Comparison of ENCODE assay signal across 8 cellular contexts in genomic region chr9:2159521-2160417, GRCh38.
A peak's percentile ranks its signal among the peaks of the same experiment; 100 is the strongest.
DNase-seq lines count a peak whose midpoint lies in the region; ATAC-seq and TF ChIP-seq lines count a peak whose summit lies in the region.

No MANE protein-coding gene starts in this region.

- H4K91ac ChIP-seq in mesenchymal stem cell (ENCODE audit: low read length) = no peak overlapping the region

- H3K27me3 Mint-ChIP-seq in CD4-positive, alpha-beta memory T cell = no peaks in the 10 kb centered on the region

- peak overlapping the region; percentile 35 to 85 for H3K4ac ChIP-seq in mesenchymal stem cell (ENCODE audit: low read depth in 1 of 2, low read length in 2 of 2)

- no peak overlapping the region for H2BK120ac ChIP-seq in mesenchymal stem cell (ENCODE audit: low read depth, low read length)

- peak overlapping the region in 1 of 2 experiments; percentile 2 for H3K18ac ChIP-seq in mesenchymal stem cell (ENCODE audit: low read depth in 1 of 2, low read length in 2 of 2)

- no peak for TF ChIP-seq CTCF in cardiac fibroblast (IDR thresholded peaks at IDR 0.05; ENCODE audit: low read depth, low read length)
- TF ChIP-seq CTCF in upper lobe of left lung (IDR thresholded peaks at IDR 0.05) = no peak

- peaks cover 3% of the 10 kb centered on the region for H3K36me3 ChIP-seq in CD4-positive, alpha-beta memory T cell (ENCODE audit: insufficient read depth, low read length)
- H3K36me3 ChIP-seq in mesenchymal stem cell (ENCODE audit: control insufficient read depth in 1 of 2, insufficient read depth in 2 of 2, low read depth in 1 of 2, low read length in 2 of 2) = peaks cover 2 to 29% of the 10 kb centered on the region in 2 experiments
- H3K36me3 ChIP-seq in upper lobe of left lung = peaks cover 0 to 18% (median 0%) of the 10 kb centered on the region in 4 donors

- peaks cover 50% of the 10 kb centered on the region for H3K4me1 ChIP-seq in CD4-positive, alpha-beta memory T cell (ENCODE audit: insufficient read depth, low read length)
- H3K4me1 ChIP-seq in mesenchymal stem cell (ENCODE audit: control insufficient read depth, insufficient read depth, low read depth, low read length) (peaks cover 3% of the 10 kb centered on the region), upper lobe of left lung (peaks cover 18 to 35% (median 28%) of the 10 kb centered on the region in 4 donors)

- TF ChIP-seq EP300 in upper lobe of left lung (IDR thresholded peaks at IDR 0.05) = no peak

- peaks cover 28 to 34% of the 10 kb centered on the region in 2 donors for H3K36me3 Mint-ChIP-seq in CD4-positive, alpha-beta memory T cell

- no peaks in the 10 kb centered on the region for H3K9me3 ChIP-seq in CD4-positive, alpha-beta memory T cell (ENCODE audit: control insufficient read depth in 1 of 2, low read length in 2 of 2)
- H3K9me3 ChIP-seq in mesenchymal stem cell (ENCODE audit: control insufficient read depth, low read length) (no peaks in the 10 kb centered on the region), upper lobe of left lung (no peaks in the 10 kb centered on the region)

- POLR2A ChIA-PET in CD4-positive, alpha-beta memory T cell (lab: Charles Lee; ENCODE audit: partially characterized antibody) = no interaction called here

- H3K27me3 ChIP-seq in CD4-positive, alpha-beta memory T cell (ENCODE audit: insufficient read depth, low read length) = no peaks in the 10 kb centered on the region
- H3K27me3 ChIP-seq in mesenchymal stem cell (ENCODE audit: control insufficient read depth in 1 of 2, insufficient read depth in 1 of 2, low read length in 2 of 2) (no peaks in the 10 kb centered on the region), upper lobe of left lung (no peaks in the 10 kb centered on the region)

- no peak overlapping the region for H2BK12ac ChIP-seq in mesenchymal stem cell (ENCODE audit: low read length in 2 of 2)

- H3K14ac ChIP-seq in mesenchymal stem cell (ENCODE audit: low read length in 2 of 2) = no peak overlapping the region

- no peak overlapping the region for H2BK15ac ChIP-seq in mesenchymal stem cell (ENCODE audit: low read depth, poor library complexity, severe bottlenecking)

- DNase-seq in CD4-positive, alpha-beta memory T cell = no peak
- DNase-seq in NCI-H2196 treated with DMSO at 0.1 percent for 48 hours (lab: John Stamatoyannopoulos, UW; ENCODE audit: unreplicated experiment) = peak; percentile 58
- peak; percentile 39 to 54 for DNase-seq in cardiac fibroblast (ENCODE audit: low read depth in 2 of 2)
- DNase-seq in mesenchymal stem cell = peak; percentile 36
- DNase-seq in upper lobe of left lung = no peak
- no peak for DNase-seq in activated effector memory CD4-positive, alpha-beta T cell treated with Interleukin-2 at 50 U/mL for 16 hours
- DNase-seq in HPDE6-E6E7 (ENCODE audit: extremely low spot score) = no peak
- DNase-seq in stimulated activated CD4-positive, alpha-beta T cell treated with anti-CD3 and anti-CD28 coated beads, Interleukin-4, amount 100 ng/mL, for 24 hours = no peak

- WGBS in mesenchymal stem cell = 49% methylated on average over 11 of the region's 13 CpGs
- WGBS in upper lobe of left lung, 2 donors = 18 to 19% methylated on average over 13 of the region's 13 CpGs

- no peak overlapping the region for H3K4me3 ChIP-seq in CD4-positive, alpha-beta memory T cell (ENCODE audit: low read length in 2 of 2)
- peak overlapping the region in 1 of 2 donors; percentile 50 for H3K4me3 ChIP-seq in cardiac fibroblast (replicated peaks in 1 of 2; ENCODE audit: low read depth in 2 of 2, low read length in 2 of 2)
- H3K4me3 ChIP-seq in mesenchymal stem cell (ENCODE audit: insufficient read depth in 1 of 2, low read depth in 1 of 2, low read length in 2 of 2) = peak overlapping the region in 1 of 2 experiments; percentile 81
- peak overlapping the region in 3 of 4 donors; percentile 20 to 49 (median 48) for H3K4me3 ChIP-seq in upper lobe of left lung

- TF ChIP-seq POLR2A in upper lobe of left lung (IDR thresholded peaks at IDR 0.05) = no peak

- no peaks in the 10 kb centered on the region for H3K9me3 Mint-ChIP-seq in CD4-positive, alpha-beta memory T cell

- H3K27ac ChIP-seq in CD4-positive, alpha-beta memory T cell (ENCODE audit: low read depth, low read length) = no peak overlapping the region
- H3K27ac ChIP-seq in mesenchymal stem cell (ENCODE audit: low read length, poor library complexity, severe bottlenecking) = peak overlapping the region; percentile 2
- peak overlapping the region; percentile 40 to 82 (median 69) for H3K27ac ChIP-seq in upper lobe of left lung

- H3K23ac ChIP-seq in mesenchymal stem cell (ENCODE audit: low read length in 2 of 2) = no peak overlapping the region

- H3K4me2 ChIP-seq in mesenchymal stem cell (ENCODE audit: low read length, poor library complexity, severe bottlenecking) = peak overlapping the region; percentile 17

- no peak overlapping the region for H2AK5ac ChIP-seq in mesenchymal stem cell (ENCODE audit: low read length, severe bottlenecking)

- peaks cover 10% of the 10 kb centered on the region for H3K79me1 ChIP-seq in mesenchymal stem cell (replicated peaks; ENCODE audit: low read length, poor library complexity, severe bottlenecking)

- H3K9ac ChIP-seq in mesenchymal stem cell (ENCODE audit: low read length) = peak overlapping the region; percentile 93

- intact Hi-C loops in CD4-positive, alpha-beta memory T cell (cut with micrococcal nuclease) = loop anchor here (2.0 kb wide), 1 partner anchor 145 kb away; the partner anchor contains the start of gene SMARCA2

- CTCF ChIA-PET in CD4-positive, alpha-beta memory T cell (lab: Charles Lee; ENCODE audit: partially characterized antibody) = interaction anchor here (1.0 to 1.5 kb wide), 3 partner anchors 10 to 37 kb away, joined by 3 read pairs; no protein-coding TSS in a partner anchor

- no peak overlapping the region for H2BK5ac ChIP-seq in mesenchymal stem cell (ENCODE audit: low read depth, low read length, poor library complexity, severe bottlenecking)

- H2AFZ ChIP-seq in mesenchymal stem cell (ENCODE audit: low read depth, low read length) = no peak overlapping the region

- peaks cover 42 to 84% (median 60%) of the 10 kb centered on the region in 4 donors for H3K4me1 Mint-ChIP-seq in CD4-positive, alpha-beta memory T cell

- peak overlapping the region; percentile 23 to 82 (median 74) for H3K4me3 Mint-ChIP-seq in CD4-positive, alpha-beta memory T cell

- no peak for ATAC-seq in upper lobe of left lung (ENCODE audit: low FRiP score in 2 of 2)

- peak overlapping the region; percentile 60 for H4K8ac ChIP-seq in mesenchymal stem cell (ENCODE audit: low read length)

- H3K27ac Mint-ChIP-seq in CD4-positive, alpha-beta memory T cell = peak overlapping the region in 6 of 7 donors; percentile 8 to 79 (median 70)

Comparison
In these comparisons a context has a peak if more than half of its experiments do, and no peak if none do; other contexts are left out.
1. DNase-seq: peak in NCI-H2196 treated with DMSO at 0.1 percent for 48 hours (single experiment), cardiac fibroblast (2 of 2) and mesenchymal stem cell (single experiment); none in CD4-positive, alpha-beta memory T cell (0 of 5), upper lobe of left lung (0 of 2), activated effector memory CD4-positive, alpha-beta T cell treated with Interleukin-2 at 50 U/mL for 16 hours (single experiment), HPDE6-E6E7 (single experiment) and stimulated activated CD4-positive, alpha-beta T cell treated with anti-CD3 and anti-CD28 coated beads, Interleukin-4, amount 100 ng/mL, for 24 hours (single experiment).
2. H3K4me3 ChIP-seq: peak in upper lobe of left lung (3 of 4); none in CD4-positive, alpha-beta memory T cell (0 of 2).